Comparison of ENCODE assay signal across 1 cellular context in the genomic region with DNA sequence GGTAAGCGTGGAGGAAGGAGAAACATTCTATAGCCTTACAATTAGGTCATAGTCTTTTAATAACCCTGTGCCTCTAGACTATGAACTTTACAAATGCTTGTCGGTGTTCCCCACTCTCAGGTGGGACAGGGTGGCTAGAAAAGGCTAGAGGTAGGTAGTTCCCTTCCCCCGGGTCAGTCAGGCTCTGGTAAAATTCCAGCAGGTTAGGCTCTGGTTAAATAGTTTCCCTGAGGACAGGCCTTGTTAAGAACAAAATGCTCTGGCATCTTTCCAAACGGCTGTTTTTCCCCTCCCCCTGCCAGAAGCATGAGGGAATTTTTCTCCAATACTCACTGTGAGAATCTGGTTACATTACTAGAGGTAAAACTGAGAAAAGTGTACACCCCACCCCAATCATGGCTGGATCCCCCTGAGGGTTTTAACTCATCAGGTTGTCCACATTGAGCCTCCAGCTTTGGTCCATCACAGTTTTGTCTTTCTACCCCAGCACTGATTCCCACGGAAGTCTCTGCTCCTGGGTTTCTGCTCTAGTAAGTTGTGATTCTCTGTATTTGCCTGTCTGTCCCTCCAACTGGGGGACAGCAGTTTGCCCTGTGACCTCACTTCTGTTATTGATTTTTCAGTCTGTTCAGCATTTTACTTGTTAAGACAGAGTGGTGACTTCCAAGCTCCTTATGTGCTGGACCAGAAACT.
TF ChIP-seq lines count a peak whose summit lies in the region.

No MANE protein-coding gene starts in this region.

TF ChIP-seq in HEK293, 187 proteins besides CTCF, POLR2A, EP300 and RAD21 (continued from another document):
- TF ChIP-seq ZBTB10 (tag by site-specific recombination; IDR thresholded peaks at IDR 0.05): no peak
